In the genomic region with DNA sequence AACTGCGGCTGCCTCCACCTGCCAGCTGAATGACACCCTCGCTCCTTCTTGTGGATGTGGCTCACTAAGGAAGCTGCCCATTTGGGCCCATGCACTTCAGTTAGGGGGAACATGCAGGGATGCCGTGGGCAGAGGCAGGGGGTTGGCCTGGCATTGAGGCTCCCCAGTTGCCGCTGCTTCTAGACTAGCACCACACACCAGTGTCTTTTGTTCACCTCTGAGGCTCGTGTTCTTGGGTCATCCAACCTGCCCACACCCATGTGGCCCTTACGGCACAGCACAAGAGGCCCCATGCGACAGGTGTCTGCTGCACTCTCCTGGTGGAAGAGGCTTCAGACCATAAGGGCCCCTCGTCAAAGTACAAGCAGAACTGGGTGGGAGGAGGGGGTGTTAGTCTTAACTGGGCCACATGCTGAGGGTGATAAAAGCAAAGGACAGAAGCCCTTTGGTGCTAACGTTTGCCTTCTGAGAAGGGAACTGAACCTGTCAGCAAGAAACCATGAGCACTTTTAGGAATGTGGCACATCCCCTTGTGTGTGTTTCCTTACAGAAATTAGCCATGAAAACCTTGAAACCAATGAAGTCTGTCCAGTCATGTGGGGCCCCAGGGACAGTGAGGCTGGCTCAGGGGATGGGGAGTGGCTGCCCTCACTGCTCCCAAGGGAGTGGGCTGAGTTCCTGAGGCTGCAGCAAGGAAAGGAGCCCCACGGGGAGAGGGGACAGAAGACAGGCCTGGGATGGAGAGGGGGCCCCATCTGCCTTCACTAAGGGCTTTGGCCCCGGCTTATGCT, we compare ENCODE assay signal across 25 cellular contexts. TPM values are rescaled to one million over a fixed set of nuclear protein-coding genes. Genes with fewer than 3 reads are reported as not detected.
DNase-seq lines count a peak whose midpoint lies in the region; ATAC-seq and TF ChIP-seq lines count a peak whose summit lies in the region.
"Had no signal": no experiment of that assay in that cellular context is flagged by ENCODE, and none has a peak within 500 bp of the region (broad histone marks: within the 10 kb centered on the region; RNA-seq: fewer than 3 reads in every experiment).

No MANE protein-coding gene starts in this region.

- H3K27ac Mint-ChIP-seq in osteocyte (ENCODE audit: unreplicated experiment) = peak overlapping the region; percentile 94
- H3K27ac Mint-ChIP-seq: activated naive CD4-positive, alpha-beta T cell treated with anti-CD3 and anti-CD28 coated beads, Interleukin-2, amount 50 U/mL, for 72 hours; neural progenitor cell had no signal

- H3K4me3 ChIP-seq in uterus (no peak overlapping the region), left lung (no peak overlapping the region)
- H3K4me3 ChIP-seq: body of pancreas, neural progenitor cell, prostate gland, tibial nerve had no signal

- peaks cover 27% of the 10 kb centered on the region for H3K36me3 Mint-ChIP-seq in osteocyte (ENCODE audit: unreplicated experiment)
- H3K36me3 Mint-ChIP-seq: activated naive CD4-positive, alpha-beta T cell treated with anti-CD3 and anti-CD28 coated beads, Interleukin-2, amount 50 U/mL, for 72 hours had no signal

- no peaks in the 10 kb centered on the region for H3K36me3 ChIP-seq in uterus
- no peaks in the 10 kb centered on the region for H3K36me3 ChIP-seq in left lung
- H3K36me3 ChIP-seq: neural progenitor cell, prostate gland, WERI-Rb-1 had no signal

- H3K9me3 Mint-ChIP-seq in osteocyte (ENCODE audit: unreplicated experiment) = no peaks in the 10 kb centered on the region
- H3K9me3 Mint-ChIP-seq: activated naive CD4-positive, alpha-beta T cell treated with anti-CD3 and anti-CD28 coated beads, Interleukin-2, amount 50 U/mL, for 72 hours; effector memory CD8-positive, alpha-beta T cell had no signal

- H3K4me1 ChIP-seq in uterus = peaks cover 0 to 3% of the 10 kb centered on the region in 2 donors
- peaks cover 0 to 7% of the 10 kb centered on the region in 2 donors for H3K4me1 ChIP-seq in left lung
- H3K4me1 ChIP-seq: body of pancreas, neural progenitor cell, prostate gland had no signal

- DNase-seq in NCI-H82 (lab: John Stamatoyannopoulos, UW) (peak; percentile 16), NCI-H82 treated with DMSO at 0.1 percent for 48 hours (lab: John Stamatoyannopoulos, UW; ENCODE audit: unreplicated experiment) (no peak), Right ventricle myocardium superior (no peak), osteocyte (ENCODE audit: extremely low spot score, unreplicated experiment) (no peak), uterus (no peak), left lung (no peak), GM19240 (ENCODE audit: insufficient read length, low spot score) (no peak)
- DNase-seq: 8988T; activated CD4-positive, alpha-beta T cell treated with anti-CD3 and anti-CD28 coated beads, Interleukin-2, amount 50 U/mL, for 1 hour; AML-193; body of pancreas; effector memory CD8-positive, alpha-beta T cell; NCI-H1105; NCI-H2107; NCI-H510A treated with DMSO at 0.1 percent for 48 hours; SK-N-SH; stimulated activated CD4-positive, alpha-beta T cell treated with anti-CD3 and anti-CD28 coated beads, Interleukin-2, amount 100 ng/mL, for 48 hours; stimulated activated naive CD4-positive, alpha-beta T cell; WERI-Rb-1 had no signal

- no peaks in the 10 kb centered on the region for H3K27me3 Mint-ChIP-seq in osteocyte (ENCODE audit: unreplicated experiment)
- H3K27me3 Mint-ChIP-seq: effector memory CD8-positive, alpha-beta T cell had no signal

- intact Hi-C loops in Right ventricle myocardium superior (cut with DNase I) (no loop called here), uterus (cut with DNase I; ENCODE audit: low total_unique reads) (loop anchor here (10.0 kb wide), 1 partner anchor 187 kb away; no protein-coding TSS in a partner anchor), left lung (cut with DNase I) (no loop called here)

- no peaks in the 10 kb centered on the region for H3K9me3 ChIP-seq in uterus
- H3K9me3 ChIP-seq in left lung = no peaks in the 10 kb centered on the region
- H3K9me3 ChIP-seq: body of pancreas, prostate gland, SK-N-SH, tibial nerve had no signal

- H3K4me3 Mint-ChIP-seq in osteocyte (ENCODE audit: unreplicated experiment) = peak overlapping the region; percentile 20
- H3K4me3 Mint-ChIP-seq: effector memory CD8-positive, alpha-beta T cell; neural progenitor cell had no signal

- TF ChIP-seq CTCF in osteocyte (IDR thresholded peaks at IDR 0.05) (no peak), uterus (IDR thresholded peaks at IDR 0.05) (no peak), left lung (IDR thresholded peaks at IDR 0.05) (no peak)

- H3K27me3 ChIP-seq in uterus (no peaks in the 10 kb centered on the region), left lung (no peaks in the 10 kb centered on the region)
- H3K27me3 ChIP-seq: body of pancreas, neural progenitor cell, tibial nerve had no signal

- ATAC-seq in Right ventricle myocardium superior (ENCODE audit: poor library complexity) (peak; percentile 19), GM19395 (IDR thresholded peaks at IDR 0.05; ENCODE audit: unreplicated experiment) (no peak), left lung (no peak)
- ATAC-seq: activated naive CD4-positive, alpha-beta T cell treated with anti-CD3 and anti-CD28 coated beads, Interleukin-2, amount 50 U/mL, for 72 hours; body of pancreas; effector memory CD8-positive, alpha-beta T cell; HepG2 had no signal

- H3K4me1 Mint-ChIP-seq in osteocyte (ENCODE audit: unreplicated experiment) = peaks cover 76% of the 10 kb centered on the region

- no peak for TF ChIP-seq POLR2A in uterus (IDR thresholded peaks at IDR 0.05)

- H3K27ac ChIP-seq in uterus (peak overlapping the region; percentile 49 to 51), left lung (no peak overlapping the region)
- H3K27ac ChIP-seq: body of pancreas, neural progenitor cell, prostate gland, WERI-Rb-1 had no signal

RNA-seq across cellular contexts. Expression of gene MAP7D3, which starts 39.2 kb away (rescaled TPM):
- 11.4 TPM for total RNA-seq in Right ventricle myocardium superior
- 84.7 and 87.4 TPM in 2 replicates for total RNA-seq in osteocyte
- 10 to 100 TPM; 13.8 to 28.5 (median 20.4) TPM for total RNA-seq in uterus
- 1 to 10 TPM; 7.6 to 9.0 TPM for total RNA-seq in left lung
- total RNA-seq: HepG2 had no signal

Comparison
In these comparisons a context has a peak if more than half of its experiments do, and no peak if none do; other contexts are left out.
1. H3K27ac ChIP-seq: peak in uterus (2 of 2); none in left lung (0 of 2).